22 cellular contexts compared by ENCODE assay signal in the genomic region with DNA sequence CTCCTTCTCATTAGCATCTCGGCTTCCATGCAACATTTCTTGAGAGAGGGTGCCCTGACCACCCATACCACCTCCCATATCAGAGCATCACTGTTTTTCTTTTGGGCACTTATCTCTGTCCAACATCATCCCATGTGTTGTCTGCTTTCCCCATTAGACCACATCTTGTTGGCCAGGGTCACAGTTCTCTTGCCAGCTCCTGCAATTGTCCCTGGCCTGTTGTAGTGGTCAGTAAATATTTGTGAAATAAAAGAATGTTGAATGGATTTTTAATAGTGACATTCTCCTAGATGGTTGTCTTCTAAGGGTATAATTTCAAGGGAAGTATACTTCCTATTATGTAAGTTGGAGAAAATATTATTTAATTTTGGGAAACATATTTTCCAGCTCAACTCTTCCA.
DNase-seq lines count a peak whose midpoint lies in the region; ATAC-seq, FAIRE-seq and TF ChIP-seq lines count a peak whose summit lies in the region.
"Had no signal": no experiment of that assay in that cellular context is flagged by ENCODE, and none has a peak within 500 bp of the region (broad histone marks: within the 10 kb centered on the region; RNA-seq: fewer than 3 reads in every experiment).

No MANE protein-coding gene starts in this region.

- no peak for FAIRE-seq in HepG2 (lab: Jason Lieb, UNC)
- FAIRE-seq: A204.1, GM12878, GM19239, H1, HTR-8/SVneo had no signal

- H3K36me3 ChIP-seq in HepG2 (replicated peaks in 1 of 2; ENCODE audit: control insufficient read depth in 1 of 2, insufficient read depth in 2 of 2, low read length in 2 of 2) (no peaks in the 10 kb centered on the region), right lobe of liver (no peaks in the 10 kb centered on the region), gastroesophageal sphincter (no peaks in the 10 kb centered on the region), testis (ENCODE audit: low read depth, missing control alignments) (no peaks in the 10 kb centered on the region)
- H3K36me3 ChIP-seq: BE2C had no signal

- TF ChIP-seq RAD21 in HepG2 (CRISPR knock-in tag; IDR thresholded peaks at IDR 0.05): no peak

- H2AFZ ChIP-seq in HepG2 (ENCODE audit: low read length): no peak overlapping the region

- TF ChIP-seq EP300 in HepG2 (IDR thresholded peaks at IDR 0.05; ENCODE audit: low read depth in 2 of 2, low read length in 2 of 2) (no peak), HepG2 (CRISPR knock-in tag; IDR thresholded peaks at IDR 0.05; ENCODE audit: borderline replicate concordance) (no peak), gastroesophageal sphincter (IDR thresholded peaks at IDR 0.05) (no peak)

- no peak overlapping the region for H3K4me2 ChIP-seq in HepG2 (ENCODE audit: low read depth, low read length)

- H3K4me1 ChIP-seq in HepG2 (ENCODE audit: insufficient read depth, low read length): peaks cover 68% of the 10 kb centered on the region
- peaks cover 0 to 14% (median 7%) of the 10 kb centered on the region in 4 donors for H3K4me1 ChIP-seq in right lobe of liver
- H3K4me1 ChIP-seq in gastroesophageal sphincter: peaks cover 4 to 28% (median 4%) of the 10 kb centered on the region in 3 donors
- peaks cover 25% of the 10 kb centered on the region for H3K4me1 ChIP-seq in testis
- H3K4me1 ChIP-seq: BE2C had no signal

- H3K27ac ChIP-seq in HepG2 (ENCODE audit: extremely low read length, insufficient read depth, low read length) (no peak overlapping the region), right lobe of liver (no peak overlapping the region), gastroesophageal sphincter (no peak overlapping the region), testis (peak overlapping the region; percentile 32 to 41)

- TF ChIP-seq POLR2A in HepG2 (IDR thresholded peaks at IDR 0.05; ENCODE audit: insufficient read depth in 1 of 2, low read depth in 2 of 2, low read length in 2 of 2) (no peak), right lobe of liver (IDR thresholded peaks at IDR 0.05) (no peak), gastroesophageal sphincter (IDR thresholded peaks at IDR 0.05) (no peak), testis (IDR thresholded peaks at IDR 0.05) (no peak)

- no peaks in the 10 kb centered on the region for H4K20me1 ChIP-seq in HepG2 (ENCODE audit: insufficient read depth, low read length)

- H3K4me3 ChIP-seq in HepG2 (replicated peaks in 1 of 3; ENCODE audit: insufficient read depth in 1 of 3, low read depth in 2 of 3, low read length in 3 of 3): no peak overlapping the region
- H3K4me3 ChIP-seq in right lobe of liver: no peak overlapping the region
- H3K4me3 ChIP-seq in gastroesophageal sphincter: no peak overlapping the region
- no peak overlapping the region for H3K4me3 ChIP-seq in testis
- H3K4me3 ChIP-seq: GM12878 had no signal

- WGBS in HepG2 (ENCODE audit: low lambda C conversion rate): 97% methylated on average over 1 of the region's 1 CpG
- 100% methylated on average over 1 of the region's 1 CpG for WGBS in right lobe of liver (ENCODE audit: insufficient coverage, low coverage, low lambda C conversion rate, missing lambda C conversion rate)
- WGBS in gastroesophageal sphincter (ENCODE audit: low coverage in 1 of 2), 2 donors: 80 to 89% methylated on average over 1 of the region's 1 CpG
- 88 to 95% methylated on average over 1 of the region's 1 CpG for WGBS in testis, 2 donors

- in situ Hi-C loops in HepG2 (cut with HindIII; ENCODE audit: extremely low pct_ligation_motif_present, low pct_unique_long_range_greater_than_20kb): no loop called here

- no TSS peak for BruUV-seq in HepG2 (replicated peaks; lab: Mats Ljungman, UMichigan)

- CTCF ChIA-PET in HepG2 (lab: Yijun Ruan, JAX; ENCODE audit: low intra/inter-chr PET ratio, low total read pairs): no interaction called here

- no peak overlapping the region for H3K9ac ChIP-seq in HepG2 (ENCODE audit: insufficient read depth, low read depth, low read length)

- intact Hi-C loops in HepG2 (cut with micrococcal nuclease; ENCODE audit: unreplicated experiment) (loop anchor here (5.0 kb wide), 2 partner anchors 33 to 47 kb away; no protein-coding TSS in a partner anchor), right lobe of liver (cut with DNase I) (no loop called here), testis (cut with DNase I; ENCODE audit: low total_unique reads) (no loop called here)

- POLR2A ChIA-PET in HepG2 (lab: Yijun Ruan, JAX): interaction anchor here (1.2 to 2.0 kb wide), 2 partner anchors 8 to 20 kb away, joined by 3 to 7 read pairs; no protein-coding TSS in a partner anchor

- DNase-seq in HepG2 (ENCODE audit: low spot score) (no peak), right lobe of liver (no peak), testis (no peak), NCI-H146 treated with DMSO at 0.1 percent for 48 hours (lab: John Stamatoyannopoulos, UW; ENCODE audit: unreplicated experiment) (no peak), OCI-M1 (lab: John Stamatoyannopoulos, UW) (no peak)
- DNase-seq: ACHN; BE2C; C1 segment of cervical spinal cord; CD4-positive, CD25-positive, alpha-beta regulatory T cell; CD8-positive, alpha-beta memory T cell; COR-L47; DMS 273 treated with DMSO at 0.1 percent for 48 hours; DMS53; DND-41; EL; H9 had no signal

- TF ChIP-seq CTCF in HepG2 (CRISPR knock-in tag; IDR thresholded peaks at IDR 0.05) (no peak), right lobe of liver (IDR thresholded peaks at IDR 0.05) (no peak), gastroesophageal sphincter (IDR thresholded peaks at IDR 0.05) (no peak), testis (IDR thresholded peaks at IDR 0.05) (no peak)

- no peak for ATAC-seq in HepG2
- ATAC-seq in right lobe of liver: no peak
- peak; percentile 28 for ATAC-seq in gastroesophageal sphincter
- ATAC-seq: GM12878 had no signal

- H3K79me2 ChIP-seq in HepG2 (ENCODE audit: insufficient read depth, low read length): no peaks in the 10 kb centered on the region

- no peaks in the 10 kb centered on the region for H3K9me3 ChIP-seq in HepG2 (ENCODE audit: low read length)
- no peaks in the 10 kb centered on the region for H3K9me3 ChIP-seq in right lobe of liver
- H3K9me3 ChIP-seq in gastroesophageal sphincter: no peaks in the 10 kb centered on the region
- H3K9me3 ChIP-seq in testis: no peaks in the 10 kb centered on the region
- H3K9me3 ChIP-seq: BE2C had no signal

- H3K27me3 ChIP-seq in HepG2 (ENCODE audit: control insufficient read depth in 1 of 2, insufficient read depth in 2 of 2, low read length in 2 of 2) (no peaks in the 10 kb centered on the region), right lobe of liver (no peaks in the 10 kb centered on the region), gastroesophageal sphincter (no peaks in the 10 kb centered on the region), testis (no peaks in the 10 kb centered on the region)
- H3K27me3 ChIP-seq: BE2C had no signal

TF ChIP-seq in HepG2, 621 proteins besides CTCF, POLR2A, EP300 and RAD21:
- peak; percentile 91 for TF ChIP-seq ZNF7 (CRISPR knock-in tag; IDR thresholded peaks at IDR 0.05)
- no peak for TF ChIP-seq KDM5B (CRISPR knock-in tag; IDR thresholded peaks at IDR 0.05; ENCODE audit: borderline replicate concordance)
- TF ChIP-seq, protein P1, sequence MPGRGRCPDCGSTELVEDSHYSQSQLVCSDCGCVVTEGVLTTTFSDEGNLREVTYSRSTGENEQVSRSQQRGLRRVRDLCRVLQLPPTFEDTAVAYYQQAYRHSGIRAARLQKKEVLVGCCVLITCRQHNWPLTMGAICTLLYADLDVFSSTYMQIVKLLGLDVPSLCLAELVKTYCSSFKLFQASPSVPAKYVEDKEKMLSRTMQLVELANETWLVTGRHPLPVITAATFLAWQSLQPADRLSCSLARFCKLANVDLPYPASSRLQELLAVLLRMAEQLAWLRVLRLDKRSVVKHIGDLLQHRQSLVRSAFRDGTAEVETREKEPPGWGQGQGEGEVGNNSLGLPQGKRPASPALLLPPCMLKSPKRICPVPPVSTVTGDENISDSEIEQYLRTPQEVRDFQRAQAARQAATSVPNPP (CRISPR knock-in tag; IDR thresholded peaks at IDR 0.05): no peak

Comparison
In these comparisons a context has a peak if more than half of its experiments do, and no peak if none do; other contexts are left out.
1. H3K27ac ChIP-seq: peak in testis (2 of 2); none in HepG2 (single experiment), right lobe of liver (0 of 3) and gastroesophageal sphincter (0 of 4).